Comparison of ENCODE assay signal across 1 cellular context in genomic region chr3:162740941-162741596, GRCh38.
TF ChIP-seq lines count a peak whose summit lies in the region.

No MANE protein-coding gene starts in this region.

TF ChIP-seq in H1, 55 proteins besides CTCF, POLR2A, EP300 and RAD21:
- TF ChIP-seq CHD7 (IDR thresholded peaks at IDR 0.05; ENCODE audit: insufficient replicate concordance, low read length) = peak; percentile 89
- 0 out of 2 replicates have a peak, but pooled peaks have one; percentile 48 for TF ChIP-seq POU5F1 (IDR thresholded peaks at IDR 0.05; ENCODE audit: low read depth, low read length)
- TF ChIP-seq TEAD4 (IDR thresholded peaks at IDR 0.05; ENCODE audit: low read depth, low read length) = peak; percentile 71
- peak; percentile 90 for TF ChIP-seq CEBPB (IDR thresholded peaks at IDR 0.05; ENCODE audit: low read depth, low read length)
- TF ChIP-seq HDAC2 (IDR thresholded peaks at IDR 0.05; ENCODE audit: borderline replicate concordance in 1 of 2, low read depth in 2 of 2, low read length in 2 of 2) = peak in 1 of 2 experiments; percentile 42; a peak in 1 of 4 replicates
- peak; percentile 88 for TF ChIP-seq JUND (IDR thresholded peaks at IDR 0.05; ENCODE audit: low read length)
- no peak for TF ChIP-seq POLR2AphosphoS5 (IDR thresholded peaks at IDR 0.05; ENCODE audit: low read depth, low read length)
- 0 out of 2 replicates have a peak, but pooled peaks have one; percentile 61 for TF ChIP-seq SP1 (IDR thresholded peaks at IDR 0.05; ENCODE audit: low read depth, low read length)
- TF ChIP-seq RFX5 (IDR thresholded peaks at IDR 0.05; ENCODE audit: borderline replicate concordance, low read depth, low read length) = no peak
- peak; percentile 87 for TF ChIP-seq NANOG (IDR thresholded peaks at IDR 0.05; ENCODE audit: insufficient read depth, low read depth, low read length, poor library complexity, severe bottlenecking)
- peak; percentile 96 for TF ChIP-seq JUN (IDR thresholded peaks at IDR 0.05; ENCODE audit: low read depth, low read length)
- no peak for TF ChIP-seq PHF8 (conservative IDR thresholded peaks at IDR 0.05; ENCODE audit: low read depth, low read length)
- TF ChIP-seq USF2 (IDR thresholded peaks at IDR 0.05; ENCODE audit: low read length) = no peak
- peak; percentile 91; the same call in 1 of the 2 replicates for TF ChIP-seq ATF2 (IDR thresholded peaks at IDR 0.05; ENCODE audit: low read length)
- no peak for TF ChIP-seq SAP30 (IDR thresholded peaks at IDR 0.05; ENCODE audit: insufficient read depth, insufficient replicate concordance, low read length)
- TF ChIP-seq KDM1A (IDR thresholded peaks at IDR 0.05; ENCODE audit: borderline replicate concordance, low read length) = no peak
